Comparison of ENCODE assay signal across 1 cellular context in the genomic region with DNA sequence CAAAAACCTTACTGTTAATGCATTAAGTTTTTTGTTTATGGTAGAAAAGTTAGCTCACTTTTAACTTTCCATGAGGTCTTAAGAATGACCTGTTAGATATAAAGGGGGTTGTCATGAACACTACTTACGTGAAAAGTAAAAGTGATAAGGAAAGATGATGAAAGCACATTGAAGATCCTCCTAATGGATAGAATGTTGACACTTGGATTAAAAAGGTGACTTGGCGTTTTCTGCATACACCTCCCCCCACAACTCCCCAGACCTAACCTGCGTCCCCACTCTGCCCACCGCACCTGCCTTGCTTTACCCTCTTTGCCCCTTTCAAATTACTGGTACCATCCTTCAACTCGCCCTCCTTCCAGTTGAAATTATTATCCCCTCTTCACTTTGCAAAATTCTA.
TF ChIP-seq lines count a peak whose summit lies in the region.

No MANE protein-coding gene starts in this region.

TF ChIP-seq in K562, 482 proteins besides CTCF, POLR2A, EP300 and RAD21 (continued from another document and continues in another):
- TF ChIP-seq, protein P1, sequence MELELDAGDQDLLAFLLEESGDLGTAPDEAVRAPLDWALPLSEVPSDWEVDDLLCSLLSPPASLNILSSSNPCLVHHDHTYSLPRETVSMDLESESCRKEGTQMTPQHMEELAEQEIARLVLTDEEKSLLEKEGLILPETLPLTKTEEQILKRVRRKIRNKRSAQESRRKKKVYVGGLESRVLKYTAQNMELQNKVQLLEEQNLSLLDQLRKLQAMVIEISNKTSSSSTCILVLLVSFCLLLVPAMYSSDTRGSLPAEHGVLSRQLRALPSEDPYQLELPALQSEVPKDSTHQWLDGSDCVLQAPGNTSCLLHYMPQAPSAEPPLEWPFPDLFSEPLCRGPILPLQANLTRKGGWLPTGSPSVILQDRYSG (tag; conservative IDR thresholded peaks at IDR 0.05; ENCODE audit: low read depth), result no peak
- TF ChIP-seq ZNF586 (CRISPR knock-in tag; conservative IDR thresholded peaks at IDR 0.05) (no peak), SIN3B (IDR thresholded peaks at IDR 0.05; ENCODE audit: low read depth) (no peak), POLR3G (IDR thresholded peaks at IDR 0.05; ENCODE audit: extremely low read depth, insufficient read length, insufficient replicate concordance) (no peak), SMAD3 (CRISPR knock-in tag; conservative IDR thresholded peaks at IDR 0.05) (no peak), LEF1 (IDR thresholded peaks at IDR 0.05) (peak; percentile 60; the same call in 1 of the 2 replicates), GABPB2 (CRISPR knock-in tag; conservative IDR thresholded peaks at IDR 0.05) (no peak), PHB (CRISPR knock-in tag; IDR thresholded peaks at IDR 0.05) (no peak), CHD1 (IDR thresholded peaks at IDR 0.05; ENCODE audit: low read length) (no peak), LCOR (CRISPR knock-in tag; IDR thresholded peaks at IDR 0.05) (no peak), ZNF134 (CRISPR knock-in tag; conservative IDR thresholded peaks at IDR 0.05) (no peak), JUND (IDR thresholded peaks at IDR 0.05; ENCODE audit: borderline replicate concordance, low read depth, low read length) (peak; percentile 24; the same call in 1 of the 2 replicates), JUND (tag; IDR thresholded peaks at IDR 0.05; ENCODE audit: borderline replicate concordance, low read depth, low read length) (peak; percentile 13; the same call in 1 of the 3 replicates), BMI1 (IDR thresholded peaks at IDR 0.05; ENCODE audit: low read length) (no peak), SOX6 (IDR thresholded peaks at IDR 0.05) (0 out of 2 replicates have a peak, but pooled peaks have one; percentile 17), BRD9 (IDR thresholded peaks at IDR 0.05; ENCODE audit: low read depth, partially characterized antibody) (no peak), TOE1 (IDR thresholded peaks at IDR 0.05; ENCODE audit: borderline replicate concordance) (no peak), TOE1 (CRISPR knock-in tag; IDR thresholded peaks at IDR 0.05; ENCODE audit: borderline replicate concordance, low read depth) (no peak), KAT2B (IDR thresholded peaks at IDR 0.05; ENCODE audit: low read depth, low read length) (no peak), KLF1 (tag; IDR thresholded peaks at IDR 0.05) (no peak), ZFP30 (CRISPR knock-in tag; IDR thresholded peaks at IDR 0.05; ENCODE audit: borderline replicate concordance) (no peak), RFX5 (IDR thresholded peaks at IDR 0.05; ENCODE audit: low read depth, low read length) (no peak), PCBP2 (IDR thresholded peaks at IDR 0.05; ENCODE audit: low read depth, low read length, poor library complexity, severe bottlenecking) (no peak), SMARCA4 (IDR thresholded peaks at IDR 0.05) (peak; percentile 66; the same call in 1 of the 2 replicates), TCFL5 (CRISPR knock-in tag; conservative IDR thresholded peaks at IDR 0.05) (no peak), SETDB1 (IDR thresholded peaks at IDR 0.05; ENCODE audit: low read length) (no peak), MAFF (IDR thresholded peaks at IDR 0.05; ENCODE audit: low read length) (peak; percentile 27; the same call in 1 of the 2 replicates), HIVEP1 (CRISPR knock-in tag; IDR thresholded peaks at IDR 0.05) (no peak), ZNF436 (CRISPR knock-in tag; IDR thresholded peaks at IDR 0.05) (no peak), DPF2 (IDR thresholded peaks at IDR 0.05) (peak; percentile 79), ZSCAN32 (CRISPR knock-in tag; IDR thresholded peaks at IDR 0.05) (no peak), ZNF589 (CRISPR knock-in tag; IDR thresholded peaks at IDR 0.05; ENCODE audit: low read depth) (no peak), ZNF174 (CRISPR knock-in tag; IDR thresholded peaks at IDR 0.05) (no peak), ARNT (IDR thresholded peaks at IDR 0.05) (no peak), ELF2 (CRISPR knock-in tag; IDR thresholded peaks at IDR 0.05) (no peak), ZNF316 (IDR thresholded peaks at IDR 0.05) (peak; percentile 89)
- TF ChIP-seq, protein P2, sequence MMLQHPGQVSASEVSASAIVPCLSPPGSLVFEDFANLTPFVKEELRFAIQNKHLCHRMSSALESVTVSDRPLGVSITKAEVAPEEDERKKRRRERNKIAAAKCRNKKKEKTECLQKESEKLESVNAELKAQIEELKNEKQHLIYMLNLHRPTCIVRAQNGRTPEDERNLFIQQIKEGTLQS (IDR thresholded peaks at IDR 0.05), result peak; percentile 52; the same call in 1 of the 2 replicates
- TF ChIP-seq, protein P2 (CRISPR knock-in tag; conservative IDR thresholded peaks at IDR 0.05), result no peak
- TF ChIP-seq, protein P3, sequence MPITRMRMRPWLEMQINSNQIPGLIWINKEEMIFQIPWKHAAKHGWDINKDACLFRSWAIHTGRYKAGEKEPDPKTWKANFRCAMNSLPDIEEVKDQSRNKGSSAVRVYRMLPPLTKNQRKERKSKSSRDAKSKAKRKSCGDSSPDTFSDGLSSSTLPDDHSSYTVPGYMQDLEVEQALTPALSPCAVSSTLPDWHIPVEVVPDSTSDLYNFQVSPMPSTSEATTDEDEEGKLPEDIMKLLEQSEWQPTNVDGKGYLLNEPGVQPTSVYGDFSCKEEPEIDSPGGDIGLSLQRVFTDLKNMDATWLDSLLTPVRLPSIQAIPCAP (CRISPR knock-in tag; IDR thresholded peaks at IDR 0.05; ENCODE audit: borderline replicate concordance), result no peak
- TF ChIP-seq, protein P4, sequence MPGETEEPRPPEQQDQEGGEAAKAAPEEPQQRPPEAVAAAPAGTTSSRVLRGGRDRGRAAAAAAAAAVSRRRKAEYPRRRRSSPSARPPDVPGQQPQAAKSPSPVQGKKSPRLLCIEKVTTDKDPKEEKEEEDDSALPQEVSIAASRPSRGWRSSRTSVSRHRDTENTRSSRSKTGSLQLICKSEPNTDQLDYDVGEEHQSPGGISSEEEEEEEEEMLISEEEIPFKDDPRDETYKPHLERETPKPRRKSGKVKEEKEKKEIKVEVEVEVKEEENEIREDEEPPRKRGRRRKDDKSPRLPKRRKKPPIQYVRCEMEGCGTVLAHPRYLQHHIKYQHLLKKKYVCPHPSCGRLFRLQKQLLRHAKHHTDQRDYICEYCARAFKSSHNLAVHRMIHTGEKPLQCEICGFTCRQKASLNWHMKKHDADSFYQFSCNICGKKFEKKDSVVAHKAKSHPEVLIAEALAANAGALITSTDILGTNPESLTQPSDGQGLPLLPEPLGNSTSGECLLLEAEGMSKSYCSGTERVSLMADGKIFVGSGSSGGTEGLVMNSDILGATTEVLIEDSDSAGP (CRISPR knock-in tag; IDR thresholded peaks at IDR 0.05), result no peak
- TF ChIP-seq, protein P5, sequence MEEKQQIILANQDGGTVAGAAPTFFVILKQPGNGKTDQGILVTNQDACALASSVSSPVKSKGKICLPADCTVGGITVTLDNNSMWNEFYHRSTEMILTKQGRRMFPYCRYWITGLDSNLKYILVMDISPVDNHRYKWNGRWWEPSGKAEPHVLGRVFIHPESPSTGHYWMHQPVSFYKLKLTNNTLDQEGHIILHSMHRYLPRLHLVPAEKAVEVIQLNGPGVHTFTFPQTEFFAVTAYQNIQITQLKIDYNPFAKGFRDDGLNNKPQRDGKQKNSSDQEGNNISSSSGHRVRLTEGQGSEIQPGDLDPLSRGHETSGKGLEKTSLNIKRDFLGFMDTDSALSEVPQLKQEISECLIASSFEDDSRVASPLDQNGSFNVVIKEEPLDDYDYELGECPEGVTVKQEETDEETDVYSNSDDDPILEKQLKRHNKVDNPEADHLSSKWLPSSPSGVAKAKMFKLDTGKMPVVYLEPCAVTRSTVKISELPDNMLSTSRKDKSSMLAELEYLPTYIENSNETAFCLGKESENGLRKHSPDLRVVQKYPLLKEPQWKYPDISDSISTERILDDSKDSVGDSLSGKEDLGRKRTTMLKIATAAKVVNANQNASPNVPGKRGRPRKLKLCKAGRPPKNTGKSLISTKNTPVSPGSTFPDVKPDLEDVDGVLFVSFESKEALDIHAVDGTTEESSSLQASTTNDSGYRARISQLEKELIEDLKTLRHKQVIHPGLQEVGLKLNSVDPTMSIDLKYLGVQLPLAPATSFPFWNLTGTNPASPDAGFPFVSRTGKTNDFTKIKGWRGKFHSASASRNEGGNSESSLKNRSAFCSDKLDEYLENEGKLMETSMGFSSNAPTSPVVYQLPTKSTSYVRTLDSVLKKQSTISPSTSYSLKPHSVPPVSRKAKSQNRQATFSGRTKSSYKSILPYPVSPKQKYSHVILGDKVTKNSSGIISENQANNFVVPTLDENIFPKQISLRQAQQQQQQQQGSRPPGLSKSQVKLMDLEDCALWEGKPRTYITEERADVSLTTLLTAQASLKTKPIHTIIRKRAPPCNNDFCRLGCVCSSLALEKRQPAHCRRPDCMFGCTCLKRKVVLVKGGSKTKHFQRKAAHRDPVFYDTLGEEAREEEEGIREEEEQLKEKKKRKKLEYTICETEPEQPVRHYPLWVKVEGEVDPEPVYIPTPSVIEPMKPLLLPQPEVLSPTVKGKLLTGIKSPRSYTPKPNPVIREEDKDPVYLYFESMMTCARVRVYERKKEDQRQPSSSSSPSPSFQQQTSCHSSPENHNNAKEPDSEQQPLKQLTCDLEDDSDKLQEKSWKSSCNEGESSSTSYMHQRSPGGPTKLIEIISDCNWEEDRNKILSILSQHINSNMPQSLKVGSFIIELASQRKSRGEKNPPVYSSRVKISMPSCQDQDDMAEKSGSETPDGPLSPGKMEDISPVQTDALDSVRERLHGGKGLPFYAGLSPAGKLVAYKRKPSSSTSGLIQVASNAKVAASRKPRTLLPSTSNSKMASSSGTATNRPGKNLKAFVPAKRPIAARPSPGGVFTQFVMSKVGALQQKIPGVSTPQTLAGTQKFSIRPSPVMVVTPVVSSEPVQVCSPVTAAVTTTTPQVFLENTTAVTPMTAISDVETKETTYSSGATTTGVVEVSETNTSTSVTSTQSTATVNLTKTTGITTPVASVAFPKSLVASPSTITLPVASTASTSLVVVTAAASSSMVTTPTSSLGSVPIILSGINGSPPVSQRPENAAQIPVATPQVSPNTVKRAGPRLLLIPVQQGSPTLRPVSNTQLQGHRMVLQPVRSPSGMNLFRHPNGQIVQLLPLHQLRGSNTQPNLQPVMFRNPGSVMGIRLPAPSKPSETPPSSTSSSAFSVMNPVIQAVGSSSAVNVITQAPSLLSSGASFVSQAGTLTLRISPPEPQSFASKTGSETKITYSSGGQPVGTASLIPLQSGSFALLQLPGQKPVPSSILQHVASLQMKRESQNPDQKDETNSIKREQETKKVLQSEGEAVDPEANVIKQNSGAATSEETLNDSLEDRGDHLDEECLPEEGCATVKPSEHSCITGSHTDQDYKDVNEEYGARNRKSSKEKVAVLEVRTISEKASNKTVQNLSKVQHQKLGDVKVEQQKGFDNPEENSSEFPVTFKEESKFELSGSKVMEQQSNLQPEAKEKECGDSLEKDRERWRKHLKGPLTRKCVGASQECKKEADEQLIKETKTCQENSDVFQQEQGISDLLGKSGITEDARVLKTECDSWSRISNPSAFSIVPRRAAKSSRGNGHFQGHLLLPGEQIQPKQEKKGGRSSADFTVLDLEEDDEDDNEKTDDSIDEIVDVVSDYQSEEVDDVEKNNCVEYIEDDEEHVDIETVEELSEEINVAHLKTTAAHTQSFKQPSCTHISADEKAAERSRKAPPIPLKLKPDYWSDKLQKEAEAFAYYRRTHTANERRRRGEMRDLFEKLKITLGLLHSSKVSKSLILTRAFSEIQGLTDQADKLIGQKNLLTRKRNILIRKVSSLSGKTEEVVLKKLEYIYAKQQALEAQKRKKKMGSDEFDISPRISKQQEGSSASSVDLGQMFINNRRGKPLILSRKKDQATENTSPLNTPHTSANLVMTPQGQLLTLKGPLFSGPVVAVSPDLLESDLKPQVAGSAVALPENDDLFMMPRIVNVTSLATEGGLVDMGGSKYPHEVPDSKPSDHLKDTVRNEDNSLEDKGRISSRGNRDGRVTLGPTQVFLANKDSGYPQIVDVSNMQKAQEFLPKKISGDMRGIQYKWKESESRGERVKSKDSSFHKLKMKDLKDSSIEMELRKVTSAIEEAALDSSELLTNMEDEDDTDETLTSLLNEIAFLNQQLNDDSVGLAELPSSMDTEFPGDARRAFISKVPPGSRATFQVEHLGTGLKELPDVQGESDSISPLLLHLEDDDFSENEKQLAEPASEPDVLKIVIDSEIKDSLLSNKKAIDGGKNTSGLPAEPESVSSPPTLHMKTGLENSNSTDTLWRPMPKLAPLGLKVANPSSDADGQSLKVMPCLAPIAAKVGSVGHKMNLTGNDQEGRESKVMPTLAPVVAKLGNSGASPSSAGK (IDR thresholded peaks at IDR 0.05), result no peak
- TF ChIP-seq, protein P6, sequence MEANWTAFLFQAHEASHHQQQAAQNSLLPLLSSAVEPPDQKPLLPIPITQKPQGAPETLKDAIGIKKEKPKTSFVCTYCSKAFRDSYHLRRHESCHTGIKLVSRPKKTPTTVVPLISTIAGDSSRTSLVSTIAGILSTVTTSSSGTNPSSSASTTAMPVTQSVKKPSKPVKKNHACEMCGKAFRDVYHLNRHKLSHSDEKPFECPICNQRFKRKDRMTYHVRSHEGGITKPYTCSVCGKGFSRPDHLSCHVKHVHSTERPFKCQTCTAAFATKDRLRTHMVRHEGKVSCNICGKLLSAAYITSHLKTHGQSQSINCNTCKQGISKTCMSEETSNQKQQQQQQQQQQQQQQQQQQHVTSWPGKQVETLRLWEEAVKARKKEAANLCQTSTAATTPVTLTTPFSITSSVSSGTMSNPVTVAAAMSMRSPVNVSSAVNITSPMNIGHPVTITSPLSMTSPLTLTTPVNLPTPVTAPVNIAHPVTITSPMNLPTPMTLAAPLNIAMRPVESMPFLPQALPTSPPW (CRISPR knock-in tag; IDR thresholded peaks at IDR 0.05), result no peak
- TF ChIP-seq, protein P7, sequence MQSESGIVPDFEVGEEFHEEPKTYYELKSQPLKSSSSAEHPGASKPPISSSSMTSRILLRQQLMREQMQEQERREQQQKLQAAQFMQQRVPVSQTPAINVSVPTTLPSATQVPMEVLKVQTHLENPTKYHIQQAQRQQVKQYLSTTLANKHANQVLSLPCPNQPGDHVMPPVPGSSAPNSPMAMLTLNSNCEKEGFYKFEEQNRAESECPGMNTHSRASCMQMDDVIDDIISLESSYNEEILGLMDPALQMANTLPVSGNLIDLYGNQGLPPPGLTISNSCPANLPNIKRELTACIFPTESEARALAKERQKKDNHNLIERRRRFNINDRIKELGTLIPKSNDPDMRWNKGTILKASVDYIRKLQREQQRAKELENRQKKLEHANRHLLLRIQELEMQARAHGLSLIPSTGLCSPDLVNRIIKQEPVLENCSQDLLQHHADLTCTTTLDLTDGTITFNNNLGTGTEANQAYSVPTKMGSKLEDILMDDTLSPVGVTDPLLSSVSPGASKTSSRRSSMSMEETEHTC (IDR thresholded peaks at IDR 0.05), result no peak
- TF ChIP-seq, protein P8, sequence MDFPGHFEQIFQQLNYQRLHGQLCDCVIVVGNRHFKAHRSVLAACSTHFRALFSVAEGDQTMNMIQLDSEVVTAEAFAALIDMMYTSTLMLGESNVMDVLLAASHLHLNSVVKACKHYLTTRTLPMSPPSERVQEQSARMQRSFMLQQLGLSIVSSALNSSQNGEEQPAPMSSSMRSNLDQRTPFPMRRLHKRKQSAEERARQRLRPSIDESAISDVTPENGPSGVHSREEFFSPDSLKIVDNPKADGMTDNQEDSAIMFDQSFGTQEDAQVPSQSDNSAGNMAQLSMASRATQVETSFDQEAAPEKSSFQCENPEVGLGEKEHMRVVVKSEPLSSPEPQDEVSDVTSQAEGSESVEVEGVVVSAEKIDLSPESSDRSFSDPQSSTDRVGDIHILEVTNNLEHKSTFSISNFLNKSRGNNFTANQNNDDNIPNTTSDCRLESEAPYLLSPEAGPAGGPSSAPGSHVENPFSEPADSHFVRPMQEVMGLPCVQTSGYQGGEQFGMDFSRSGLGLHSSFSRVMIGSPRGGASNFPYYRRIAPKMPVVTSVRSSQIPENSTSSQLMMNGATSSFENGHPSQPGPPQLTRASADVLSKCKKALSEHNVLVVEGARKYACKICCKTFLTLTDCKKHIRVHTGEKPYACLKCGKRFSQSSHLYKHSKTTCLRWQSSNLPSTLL (IDR thresholded peaks at IDR 0.05), result no peak
